1 cellular context compared by ENCODE assay signal in the genomic region with DNA sequence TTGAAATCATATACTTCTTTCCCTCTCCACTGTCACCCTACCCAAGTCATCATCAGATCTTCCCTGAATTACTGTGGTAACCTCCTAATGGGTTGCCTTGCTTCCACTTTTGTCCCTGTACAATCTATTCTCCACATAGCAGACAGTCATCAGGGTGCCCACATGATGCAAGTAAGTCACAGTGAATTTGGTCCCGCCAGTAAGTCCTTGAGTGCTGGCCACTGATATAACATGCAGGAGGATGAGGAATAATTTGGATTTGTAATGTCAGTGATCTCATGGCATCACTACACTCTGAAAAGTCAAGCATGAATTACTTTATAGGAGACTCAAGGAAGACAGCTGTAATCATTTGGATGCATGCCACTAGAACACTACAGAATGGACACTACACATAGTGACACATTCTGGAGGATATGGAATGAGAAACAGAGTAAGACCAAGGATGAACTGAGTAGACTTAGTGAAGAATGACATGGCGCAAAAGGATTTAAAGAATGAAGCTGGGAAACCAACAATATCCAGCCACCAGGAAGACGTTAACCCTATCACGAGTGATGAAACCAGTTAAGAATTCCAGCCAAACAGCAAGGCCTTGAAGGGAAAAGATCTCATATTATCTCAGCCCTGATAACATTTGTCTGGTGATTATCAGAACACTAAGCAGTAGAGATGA.
A peak's percentile ranks its signal among the peaks of the same experiment; 100 is the strongest.
TF ChIP-seq lines count a peak whose summit lies in the region.

No MANE protein-coding gene starts in this region.

TF ChIP-seq in K562, 482 proteins besides CTCF, POLR2A, EP300 and RAD21 (continued from another document):
- 0 out of 2 replicates have a peak, but pooled peaks have one; percentile 5 for TF ChIP-seq NFE2 (IDR thresholded peaks at IDR 0.05; ENCODE audit: low read depth)
TF ChIP-seq in K562: peak in this region for 3.
